27 cellular contexts compared by ENCODE assay signal in the genomic region with DNA sequence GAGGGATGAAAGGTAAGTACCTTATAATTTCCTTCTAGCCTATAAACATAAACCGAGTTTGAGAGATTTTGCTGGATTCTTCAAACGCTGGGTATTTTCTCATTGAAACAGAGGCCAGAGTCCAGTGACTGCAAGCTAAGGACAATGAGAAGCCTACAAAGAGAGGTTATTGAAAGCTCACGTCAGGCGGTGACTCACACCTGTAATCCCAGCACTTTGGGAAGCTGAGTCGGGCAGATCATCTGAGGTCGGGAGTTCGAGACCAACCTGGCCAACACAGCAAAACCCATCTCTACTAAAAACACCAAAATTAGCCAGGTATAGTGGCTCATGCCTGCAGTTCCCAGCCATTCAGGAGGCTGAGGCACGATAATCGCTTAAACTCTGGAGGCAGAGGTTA.
"Had no signal": no experiment of that assay in that cellular context is flagged by ENCODE, and none has a peak within 500 bp of the region (broad histone marks: within the 10 kb centered on the region; RNA-seq: fewer than 3 reads in every experiment).

No MANE protein-coding gene starts in this region.

- H3K27ac ChIP-seq: colonic mucosa, coronary artery, dorsolateral prefrontal cortex, epithelial cell of prostate, esophagus muscularis mucosa, esophagus squamous epithelium, foreskin keratinocyte, gastrocnemius medialis, gastroesophageal sphincter, heart left ventricle, heart right ventricle had no signal

- H3K4me3 ChIP-seq: colonic mucosa, coronary artery, dorsolateral prefrontal cortex, esophagus muscularis mucosa, esophagus squamous epithelium, gastrocnemius medialis, gastroesophageal sphincter, heart left ventricle, heart right ventricle had no signal

- H3K36me3 ChIP-seq: colonic mucosa had no signal

- H3K4me1 ChIP-seq: colonic mucosa, esophagus muscularis mucosa, esophagus squamous epithelium, foreskin keratinocyte, gastrocnemius medialis, gastroesophageal sphincter, heart left ventricle, heart right ventricle had no signal

- FAIRE-seq: colon, endometrium, endothelial cell of umbilical vein, frontal cortex had no signal

- ATAC-seq: effector memory CD8-positive, alpha-beta T cell; esophagus mucosa; foreskin keratinocyte; gastrocnemius medialis; gastroesophageal sphincter; heart left ventricle; heart right ventricle had no signal

- DNase-seq: colonic mucosa; cortex of kidney; dermis blood vessel endothelial cell; dorsolateral prefrontal cortex; effector CD4-positive, alpha-beta T cell; effector CD8-positive, alpha-beta T cell; effector memory CD4-positive, alpha-beta T cell; effector memory CD8-positive, alpha-beta T cell; endodermal cell; erythroblast; esophagus squamous epithelium; foreskin fibroblast; foreskin keratinocyte; foreskin melanocyte; gastrocnemius medialis; glutamatergic neuron; heart left ventricle; heart right ventricle had no signal

- H3K27me3 ChIP-seq: colonic mucosa, dorsolateral prefrontal cortex, esophagus muscularis mucosa, esophagus squamous epithelium, foreskin keratinocyte, gastrocnemius medialis, gastroesophageal sphincter, heart left ventricle, heart right ventricle had no signal
